Comparison of ENCODE assay signal across 2 cellular contexts in the genomic region with DNA sequence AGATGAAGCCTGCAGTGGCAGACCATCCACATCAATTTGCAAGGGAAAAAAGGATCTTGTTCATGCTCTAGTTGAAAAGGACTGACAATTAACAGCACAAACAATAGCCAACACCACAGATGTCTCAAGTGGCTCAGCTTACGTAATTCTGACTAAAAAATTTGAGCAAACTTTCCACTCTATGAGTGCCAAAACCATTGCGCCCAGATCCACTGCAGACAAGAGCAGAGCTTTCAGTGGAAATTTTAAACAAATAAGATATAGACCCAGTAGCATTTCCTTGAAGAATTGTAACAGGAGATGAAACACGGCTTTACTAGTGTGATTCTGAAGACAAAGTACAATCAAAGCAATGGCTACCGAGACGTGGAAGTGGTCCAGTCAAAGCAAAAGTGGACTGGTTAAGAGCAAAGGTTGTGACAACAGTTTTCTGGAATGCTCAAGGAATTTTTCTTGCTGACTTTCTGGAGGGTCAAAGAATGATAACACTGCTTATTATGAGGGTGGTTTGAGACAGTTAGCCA.
TF ChIP-seq lines count a peak whose summit lies in the region.

No MANE protein-coding gene starts in this region.

TF ChIP-seq in IMR-90, 13 proteins besides CTCF, POLR2A, EP300 and RAD21:
- TF ChIP-seq, protein P1, sequence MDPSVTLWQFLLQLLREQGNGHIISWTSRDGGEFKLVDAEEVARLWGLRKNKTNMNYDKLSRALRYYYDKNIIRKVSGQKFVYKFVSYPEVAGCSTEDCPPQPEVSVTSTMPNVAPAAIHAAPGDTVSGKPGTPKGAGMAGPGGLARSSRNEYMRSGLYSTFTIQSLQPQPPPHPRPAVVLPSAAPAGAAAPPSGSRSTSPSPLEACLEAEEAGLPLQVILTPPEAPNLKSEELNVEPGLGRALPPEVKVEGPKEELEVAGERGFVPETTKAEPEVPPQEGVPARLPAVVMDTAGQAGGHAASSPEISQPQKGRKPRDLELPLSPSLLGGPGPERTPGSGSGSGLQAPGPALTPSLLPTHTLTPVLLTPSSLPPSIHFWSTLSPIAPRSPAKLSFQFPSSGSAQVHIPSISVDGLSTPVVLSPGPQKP (IDR thresholded peaks at IDR 0.05; ENCODE audit: borderline replicate concordance, low read depth, low read length), result no peak
- TF ChIP-seq CEBPB (IDR thresholded peaks at IDR 0.05; ENCODE audit: low read depth, low read length), result no peak
- no peak for TF ChIP-seq RCOR1 (IDR thresholded peaks at IDR 0.05; ENCODE audit: insufficient replicate concordance, low read length)
- TF ChIP-seq BHLHE40 (IDR thresholded peaks at IDR 0.05; ENCODE audit: low read depth, low read length), result no peak
- no peak for TF ChIP-seq NFE2L2 (IDR thresholded peaks at IDR 0.05; ENCODE audit: low read depth, low read length)
- no peak for TF ChIP-seq RFX5 (IDR thresholded peaks at IDR 0.05; ENCODE audit: low read depth, low read length)
- no peak for TF ChIP-seq MAFK (IDR thresholded peaks at IDR 0.05; ENCODE audit: low read depth, low read length)
- TF ChIP-seq FOS (IDR thresholded peaks at IDR 0.05; ENCODE audit: low read depth, low read length), result no peak
- TF ChIP-seq MXI1 (IDR thresholded peaks at IDR 0.05; ENCODE audit: borderline replicate concordance, low read depth, low read length), result no peak
- TF ChIP-seq MAZ (IDR thresholded peaks at IDR 0.05; ENCODE audit: borderline replicate concordance, low read depth, low read length), result no peak
- no peak for TF ChIP-seq USF2 (IDR thresholded peaks at IDR 0.05; ENCODE audit: low read depth, low read length)
TF ChIP-seq in IMR-90: peak in this region for 0.

TF ChIP-seq in GM12878, 131 proteins besides CTCF, POLR2A, EP300 and RAD21:
- TF ChIP-seq RAD51 (IDR thresholded peaks at IDR 0.05) (no peak), MYC (IDR thresholded peaks at IDR 0.05; ENCODE audit: insufficient read depth, insufficient read length, insufficient replicate concordance, low read length, severe bottlenecking) (no peak), FOXM1 (IDR thresholded peaks at IDR 0.05; ENCODE audit: low read depth, low read length) (no peak), IKZF1 (conservative IDR thresholded peaks at IDR 0.05) (0 out of 2 replicates have a peak, but pooled peaks have one; percentile 12), POLR2AphosphoS2 (IDR thresholded peaks at IDR 0.05; ENCODE audit: low read depth, low read length) (no peak), MTA2 (IDR thresholded peaks at IDR 0.05; ENCODE audit: low read depth) (peak; percentile 34; the same call in 1 of the 2 replicates), HCFC1 (IDR thresholded peaks at IDR 0.05; ENCODE audit: low read length) (no peak), BMI1 (IDR thresholded peaks at IDR 0.05; ENCODE audit: borderline replicate concordance) (no peak), NFXL1 (IDR thresholded peaks at IDR 0.05; ENCODE audit: borderline replicate concordance) (no peak), SUZ12 (IDR thresholded peaks at IDR 0.05; ENCODE audit: unreplicated experiment) (no peak), SIX5 (IDR thresholded peaks at IDR 0.05; ENCODE audit: low read depth, low read length, severe bottlenecking) (no peak), IKZF2 (IDR thresholded peaks at IDR 0.05) (0 out of 4 replicates have a peak, but pooled peaks of 1 of the 2 experiments have one; percentile 11), ZNF217 (IDR thresholded peaks at IDR 0.05) (no peak), ZZZ3 (IDR thresholded peaks at IDR 0.05; ENCODE audit: control insufficient read depth, insufficient read length, low read depth) (no peak)
- TF ChIP-seq, protein P2, sequence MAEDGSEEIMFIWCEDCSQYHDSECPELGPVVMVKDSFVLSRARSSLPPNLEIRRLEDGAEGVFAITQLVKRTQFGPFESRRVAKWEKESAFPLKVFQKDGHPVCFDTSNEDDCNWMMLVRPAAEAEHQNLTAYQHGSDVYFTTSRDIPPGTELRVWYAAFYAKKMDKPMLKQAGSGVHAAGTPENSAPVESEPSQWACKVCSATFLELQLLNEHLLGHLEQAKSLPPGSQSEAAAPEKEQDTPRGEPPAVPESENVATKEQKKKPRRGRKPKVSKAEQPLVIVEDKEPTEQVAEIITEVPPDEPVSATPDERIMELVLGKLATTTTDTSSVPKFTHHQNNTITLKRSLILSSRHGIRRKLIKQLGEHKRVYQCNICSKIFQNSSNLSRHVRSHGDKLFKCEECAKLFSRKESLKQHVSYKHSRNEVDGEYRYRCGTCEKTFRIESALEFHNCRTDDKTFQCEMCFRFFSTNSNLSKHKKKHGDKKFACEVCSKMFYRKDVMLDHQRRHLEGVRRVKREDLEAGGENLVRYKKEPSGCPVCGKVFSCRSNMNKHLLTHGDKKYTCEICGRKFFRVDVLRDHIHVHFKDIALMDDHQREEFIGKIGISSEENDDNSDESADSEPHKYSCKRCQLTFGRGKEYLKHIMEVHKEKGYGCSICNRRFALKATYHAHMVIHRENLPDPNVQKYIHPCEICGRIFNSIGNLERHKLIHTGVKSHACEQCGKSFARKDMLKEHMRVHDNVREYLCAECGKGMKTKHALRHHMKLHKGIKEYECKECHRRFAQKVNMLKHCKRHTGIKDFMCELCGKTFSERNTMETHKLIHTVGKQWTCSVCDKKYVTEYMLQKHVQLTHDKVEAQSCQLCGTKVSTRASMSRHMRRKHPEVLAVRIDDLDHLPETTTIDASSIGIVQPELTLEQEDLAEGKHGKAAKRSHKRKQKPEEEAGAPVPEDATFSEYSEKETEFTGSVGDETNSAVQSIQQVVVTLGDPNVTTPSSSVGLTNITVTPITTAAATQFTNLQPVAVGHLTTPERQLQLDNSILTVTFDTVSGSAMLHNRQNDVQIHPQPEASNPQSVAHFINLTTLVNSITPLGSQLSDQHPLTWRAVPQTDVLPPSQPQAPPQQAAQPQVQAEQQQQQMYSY (CRISPR knock-in tag; IDR thresholded peaks at IDR 0.05), result no peak
- TF ChIP-seq, protein P3, sequence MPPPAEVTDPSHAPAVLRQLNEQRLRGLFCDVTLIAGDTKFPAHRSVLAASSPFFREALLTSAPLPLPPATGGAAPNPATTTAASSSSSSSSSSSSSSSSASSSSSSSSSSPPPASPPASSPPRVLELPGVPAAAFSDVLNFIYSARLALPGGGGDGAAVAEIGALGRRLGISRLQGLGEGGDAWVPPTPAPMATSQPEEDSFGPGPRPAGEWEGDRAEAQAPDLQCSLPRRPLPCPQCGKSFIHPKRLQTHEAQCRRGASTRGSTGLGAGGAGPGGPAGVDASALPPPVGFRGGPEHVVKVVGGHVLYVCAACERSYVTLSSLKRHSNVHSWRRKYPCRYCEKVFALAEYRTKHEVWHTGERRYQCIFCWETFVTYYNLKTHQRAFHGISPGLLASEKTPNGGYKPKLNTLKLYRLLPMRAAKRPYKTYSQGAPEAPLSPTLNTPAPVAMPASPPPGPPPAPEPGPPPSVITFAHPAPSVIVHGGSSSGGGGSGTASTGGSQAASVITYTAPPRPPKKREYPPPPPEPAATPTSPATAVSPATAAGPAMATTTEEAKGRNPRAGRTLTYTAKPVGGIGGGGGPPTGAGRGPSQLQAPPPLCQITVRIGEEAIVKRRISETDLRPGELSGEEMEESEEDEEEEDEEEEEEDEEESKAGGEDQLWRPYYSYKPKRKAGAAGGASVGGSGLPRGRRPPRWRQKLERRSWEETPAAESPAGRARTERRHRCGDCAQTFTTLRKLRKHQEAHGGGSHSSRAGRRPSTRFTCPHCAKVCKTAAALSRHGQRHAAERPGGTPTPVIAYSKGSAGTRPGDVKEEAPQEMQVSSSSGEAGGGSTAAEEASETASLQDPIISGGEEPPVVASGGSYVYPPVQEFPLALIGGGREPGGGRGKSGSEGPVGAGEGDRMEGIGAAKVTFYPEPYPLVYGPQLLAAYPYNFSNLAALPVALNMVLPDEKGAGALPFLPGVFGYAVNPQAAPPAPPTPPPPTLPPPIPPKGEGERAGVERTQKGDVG (CRISPR knock-in tag; IDR thresholded peaks at IDR 0.05), result no peak
- TF ChIP-seq, protein P4, sequence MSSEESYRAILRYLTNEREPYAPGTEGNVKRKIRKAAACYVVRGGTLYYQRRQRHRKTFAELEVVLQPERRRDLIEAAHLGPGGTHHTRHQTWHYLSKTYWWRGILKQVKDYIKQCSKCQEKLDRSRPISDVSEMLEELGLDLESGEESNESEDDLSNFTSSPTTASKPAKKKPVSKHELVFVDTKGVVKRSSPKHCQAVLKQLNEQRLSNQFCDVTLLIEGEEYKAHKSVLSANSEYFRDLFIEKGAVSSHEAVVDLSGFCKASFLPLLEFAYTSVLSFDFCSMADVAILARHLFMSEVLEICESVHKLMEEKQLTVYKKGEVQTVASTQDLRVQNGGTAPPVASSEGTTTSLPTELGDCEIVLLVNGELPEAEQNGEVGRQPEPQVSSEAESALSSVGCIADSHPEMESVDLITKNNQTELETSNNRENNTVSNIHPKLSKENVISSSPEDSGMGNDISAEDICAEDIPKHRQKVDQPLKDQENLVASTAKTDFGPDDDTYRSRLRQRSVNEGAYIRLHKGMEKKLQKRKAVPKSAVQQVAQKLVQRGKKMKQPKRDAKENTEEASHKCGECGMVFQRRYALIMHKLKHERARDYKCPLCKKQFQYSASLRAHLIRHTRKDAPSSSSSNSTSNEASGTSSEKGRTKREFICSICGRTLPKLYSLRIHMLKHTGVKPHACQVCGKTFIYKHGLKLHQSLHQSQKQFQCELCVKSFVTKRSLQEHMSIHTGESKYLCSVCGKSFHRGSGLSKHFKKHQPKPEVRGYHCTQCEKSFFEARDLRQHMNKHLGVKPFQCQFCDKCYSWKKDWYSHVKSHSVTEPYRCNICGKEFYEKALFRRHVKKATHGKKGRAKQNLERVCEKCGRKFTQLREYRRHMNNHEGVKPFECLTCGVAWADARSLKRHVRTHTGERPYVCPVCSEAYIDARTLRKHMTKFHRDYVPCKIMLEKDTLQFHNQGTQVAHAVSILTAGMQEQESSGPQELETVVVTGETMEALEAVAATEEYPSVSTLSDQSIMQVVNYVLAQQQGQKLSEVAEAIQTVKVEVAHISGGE (CRISPR knock-in tag; IDR thresholded peaks at IDR 0.05), result no peak
